In genomic region chr3:15744176-15744575, GRCh38 we compare ENCODE assay signal across 20 cellular contexts.
"Had no signal": no experiment of that assay in that cellular context is flagged by ENCODE, and none has a peak within 500 bp of the region (broad histone marks: within the 10 kb centered on the region; RNA-seq: fewer than 3 reads in every experiment).

No MANE protein-coding gene starts in this region.

- H3K27ac Mint-ChIP-seq: nephron, neural progenitor cell had no signal

- H3K4me1 Mint-ChIP-seq: nephron had no signal

- H3K4me3 ChIP-seq: neural progenitor cell, prostate gland, right atrium auricular region, smooth muscle cell, stomach, thoracic aorta, transverse colon, upper lobe of right lung, uterus had no signal

- H3K27me3 ChIP-seq: neural progenitor cell, right atrium auricular region, stomach, transverse colon, upper lobe of right lung, uterus had no signal

- DNase-seq: cortex of kidney; effector memory CD8-positive, alpha-beta T cell; midbrain; naive thymus-derived CD4-positive, alpha-beta T cell; stimulated activated CD4-positive, alpha-beta T cell treated with anti-CD3 and anti-CD28 coated beads, Interleukin-12 subunit alpha, Interleukin-12 subunit beta, amount 100 ng/mL, for 4 hours; stimulated activated CD4-positive, alpha-beta T cell treated with anti-CD3 and anti-CD28 coated beads, Interleukin-1b, Interleukin-23, amount 100 ng/mL, for 48 hours; stimulated activated CD4-positive, alpha-beta T cell treated with anti-CD3 and anti-CD28 coated beads, Interleukin-4, amount 100 ng/mL, for 1 hour; stimulated activated CD8-positive, alpha-beta memory T cell treated with anti-CD3 and anti-CD28 coated beads, Interleukin-4, amount 100 ng/mL, for 48 hours; stimulated activated naive CD4-positive, alpha-beta T cell; stomach; transverse colon; upper lobe of right lung; uterus had no signal

- ATAC-seq: effector memory CD8-positive, alpha-beta T cell; naive thymus-derived CD4-positive, alpha-beta T cell; sciatic nerve had no signal

- H3K4me1 ChIP-seq: neural progenitor cell, prostate gland, right atrium auricular region, transverse colon, upper lobe of right lung, uterus had no signal

- H3K27me3 Mint-ChIP-seq: effector memory CD8-positive, alpha-beta T cell; naive thymus-derived CD4-positive, alpha-beta T cell had no signal

- H3K36me3 ChIP-seq: neural progenitor cell, prostate gland, right atrium auricular region, thoracic aorta, upper lobe of right lung, uterus had no signal

- H2AFZ ChIP-seq: neural progenitor cell had no signal

- H3K4me2 ChIP-seq: neural progenitor cell, smooth muscle cell had no signal

- H3K4me3 Mint-ChIP-seq: effector memory CD8-positive, alpha-beta T cell; nephron; neural progenitor cell had no signal

- H3K9me3 ChIP-seq: prostate gland, thoracic aorta had no signal

- H3K9me3 Mint-ChIP-seq: effector memory CD8-positive, alpha-beta T cell had no signal

- H3K27ac ChIP-seq: neural progenitor cell, prostate gland, right atrium auricular region, stomach, thoracic aorta, transverse colon, upper lobe of right lung had no signal
